Comparison of ENCODE assay signal across 21 cellular contexts in genomic region chr18:40250218-40250617, GRCh38.
A peak's percentile ranks its signal among the peaks of the same experiment; 100 is the strongest.
DNase-seq lines count a peak whose midpoint lies in the region; ATAC-seq and TF ChIP-seq lines count a peak whose summit lies in the region.
"Had no signal": no experiment of that assay in that cellular context is flagged by ENCODE, and none has a peak within 500 bp of the region (broad histone marks: within the 10 kb centered on the region; RNA-seq: fewer than 3 reads in every experiment).

No MANE protein-coding gene starts in this region.

- 0 out of 4 replicates have a peak overlapping the region, but pooled peaks of 1 of the 2 experiments have one; percentile 9 for H4K8ac ChIP-seq in IMR-90 (ENCODE audit: low read depth in 2 of 2, low read length in 2 of 2)

- H3K9me3 ChIP-seq in IMR-90 (ENCODE audit: control insufficient read depth, insufficient read depth, low read length): peaks cover 3% of the 10 kb centered on the region; the same call in 1 of the 2 replicates
- no peaks in the 10 kb centered on the region for H3K9me3 ChIP-seq in fibroblast of lung (ENCODE audit: control insufficient read depth, insufficient read depth, low read depth, low read length)
- H3K9me3 ChIP-seq: SJCRH30 had no signal

- TF ChIP-seq POLR2A in IMR-90 (IDR thresholded peaks at IDR 0.05; ENCODE audit: low read depth, low read length): no peak

- no peak overlapping the region for H4K91ac ChIP-seq in IMR-90 (ENCODE audit: insufficient read depth, low read depth, low read length)

- in situ Hi-C loops in IMR-90 (cut with MboI; ENCODE audit: low sequenced_read_pairs): no loop called here

- no peaks in the 10 kb centered on the region for H3K27me3 ChIP-seq in IMR-90 (ENCODE audit: control insufficient read depth, insufficient read depth, low read length)
- no peaks in the 10 kb centered on the region for H3K27me3 ChIP-seq in fibroblast of lung (ENCODE audit: control insufficient read depth, insufficient read depth, low read length)
- H3K27me3 ChIP-seq: SJCRH30 had no signal

- ATAC-seq in IMR-90 (ENCODE audit: low read depth): no peak
- ATAC-seq: HCT116 had no signal

- H3K56ac ChIP-seq in IMR-90 (ENCODE audit: extremely low read depth, insufficient read depth, low read length): no peak overlapping the region

- peak overlapping the region; percentile 76; the same call in 1 of the 3 replicates for H2BK15ac ChIP-seq in IMR-90 (ENCODE audit: low read depth, low read length)

- peak overlapping the region; percentile 29; the same call in 1 of the 2 replicates for H3K4ac ChIP-seq in IMR-90 (ENCODE audit: low read depth, low read length)

- no peaks in the 10 kb centered on the region for H3K79me1 ChIP-seq in IMR-90 (ENCODE audit: low read depth in 1 of 2, low read length in 2 of 2)

- H2AK5ac ChIP-seq in IMR-90 (ENCODE audit: low read depth, low read length): no peak overlapping the region; the same call in 1 of the 2 replicates

- H2AFZ ChIP-seq in IMR-90 (replicated peaks; ENCODE audit: low read length, poor library complexity) (peak overlapping the region; percentile 13), fibroblast of lung (ENCODE audit: low read length) (no peak overlapping the region)
- H2AFZ ChIP-seq: GM23248 had no signal

- intact Hi-C loops in IMR-90 (cut with micrococcal nuclease): no loop called here

- no peak overlapping the region; the same call in 1 of the 2 replicates for H4K5ac ChIP-seq in IMR-90 (ENCODE audit: low read depth, low read length)

- TF ChIP-seq CTCF in IMR-90 (conservative IDR thresholded peaks at IDR 0.05; ENCODE audit: low read depth, low read length): no peak
- no peak for TF ChIP-seq CTCF in fibroblast of lung (conservative IDR thresholded peaks at IDR 0.05 in 1 of 2, IDR thresholded peaks at IDR 0.05 in 1 of 2; ENCODE audit: low read depth in 1 of 2, low read length in 2 of 2)

- H3K14ac ChIP-seq in IMR-90 (replicated peaks; ENCODE audit: low read depth, low read length): peak overlapping the region; percentile 21; the same call in 1 of the 2 replicates

- H3K27ac ChIP-seq in IMR-90 (ENCODE audit: insufficient read depth, low read length) (peak overlapping the region; percentile 35; the same call in 1 of the 2 replicates), fibroblast of lung (ENCODE audit: insufficient read depth, low read length) (no peak overlapping the region)
- H3K27ac ChIP-seq: GM23248, HL-60, SJCRH30 had no signal

- DNase-seq in DMS53 (lab: John Stamatoyannopoulos, UW): peak; percentile 54
- DNase-seq in IMR-90: no peak
- peak; percentile 3 to 25 for DNase-seq in fibroblast of lung (ENCODE audit: low read depth in 2 of 2)
- DNase-seq in occipital lobe (lab: John Stamatoyannopoulos, UW): peak; percentile 13
- no peak for DNase-seq in midbrain (lab: John Stamatoyannopoulos, UW)
- DNase-seq in SHP77 treated with DMSO at 0.1 percent for 48 hours (lab: John Stamatoyannopoulos, UW): no peak
- no peak for DNase-seq in GM19240 (ENCODE audit: insufficient read length, low spot score)
- DNase-seq: COR-L47; DMS79 treated with DMSO at 0.1 percent for 48 hours; GM23248; MV-4-11; NCI-H1417 treated with DMSO at 0.1 percent for 48 hours; NCI-H2029; NCI-H2227 treated with DMSO at 0.1 percent for 48 hours; NCI-H524 treated with DMSO at 0.1 percent for 48 hours; NK-92 treated with Interleukin-12 subunit alpha and Interleukin-12 subunit beta, amount 100 ng/mL, for 24 hours; OCI-M1; RPMI8226; SJCRH30 had no signal

- TF ChIP-seq RAD21 in IMR-90 (IDR thresholded peaks at IDR 0.05; ENCODE audit: low read length): no peak

- CTCF ChIA-PET in IMR-90 (lab: Yijun Ruan, JAX): no interaction called here

- H3K4me1 ChIP-seq in IMR-90 (ENCODE audit: control insufficient read depth, insufficient read depth, low read length) (no peaks in the 10 kb centered on the region), fibroblast of lung (ENCODE audit: control insufficient read depth, extremely low read depth, insufficient read depth, low read length) (no peaks in the 10 kb centered on the region)
- H3K4me1 ChIP-seq: SJCRH30 had no signal

- no TSS peak for BruUV-seq in IMR-90 (replicated peaks; lab: Mats Ljungman, UMichigan)

- peak overlapping the region; percentile 81; the same call in 1 of the 2 replicates for H2BK120ac ChIP-seq in IMR-90 (ENCODE audit: low read depth, low read length)

- no peak overlapping the region for H2AK9ac ChIP-seq in IMR-90 (replicated peaks; ENCODE audit: low read depth, low read length, poor library complexity)

- dilution Hi-C loops in IMR-90 (cut with HindIII; ENCODE audit: low sequenced_read_pairs, unreplicated experiment): no loop called here

- H3K9ac ChIP-seq in IMR-90 (ENCODE audit: low read depth, low read length) (no peak overlapping the region), fibroblast of lung (ENCODE audit: insufficient read depth, low read length) (no peak overlapping the region)
- H3K9ac ChIP-seq: GM23248 had no signal

- no CpG with 5 or more reads among the region's 1 CpG for WGBS in IMR-90 (ENCODE audit: extremely low coverage in 2 of 2, insufficient read length in 1 of 2), 2 experiments

- peak overlapping the region; percentile 33; the same call in 1 of the 2 replicates for H2BK20ac ChIP-seq in IMR-90 (ENCODE audit: low read depth, low read length)

- no peaks in the 10 kb centered on the region for H4K20me1 ChIP-seq in IMR-90 (ENCODE audit: insufficient read depth, low read length)
- no peaks in the 10 kb centered on the region for H4K20me1 ChIP-seq in fibroblast of lung (ENCODE audit: control insufficient read depth, extremely low read depth, insufficient read depth, low read length)

- no peaks in the 10 kb centered on the region for H3K9me1 ChIP-seq in IMR-90 (ENCODE audit: insufficient read depth, low read length)

- H3K79me2 ChIP-seq in fibroblast of lung (ENCODE audit: control insufficient read depth, insufficient read depth, low read length): no peaks in the 10 kb centered on the region

- H3K4me3 ChIP-seq in IMR-90 (ENCODE audit: insufficient read depth, low read depth, low read length) (no peak overlapping the region), fibroblast of lung (replicated peaks in 1 of 4; ENCODE audit: control extremely low read depth in 1 of 4, insufficient read depth in 1 of 4, low read depth in 3 of 4, low read length in 4 of 4) (no peak overlapping the region)
- H3K4me3 ChIP-seq: GM23248, SJCRH30 had no signal

- no peak overlapping the region for H2BK5ac ChIP-seq in IMR-90 (ENCODE audit: low read depth, low read length, poor library complexity, severe bottlenecking)

- POLR2A ChIA-PET in IMR-90 (lab: Charles Lee; ENCODE audit: unreplicated experiment): no interaction called here

- H3K23ac ChIP-seq in IMR-90 (ENCODE audit: low read depth, low read length): no peak overlapping the region

- H3K18ac ChIP-seq in IMR-90 (ENCODE audit: low read depth, low read length): peak overlapping the region; percentile 18

- H3K36me3 ChIP-seq in IMR-90 (ENCODE audit: control insufficient read depth, insufficient read depth, low read length): no peaks in the 10 kb centered on the region
- H3K36me3 ChIP-seq in fibroblast of lung (ENCODE audit: control insufficient read depth, insufficient read depth, low read length): no peaks in the 10 kb centered on the region
- H3K36me3 ChIP-seq: SJCRH30 had no signal

- no peak overlapping the region for H3K4me2 ChIP-seq in IMR-90 (ENCODE audit: low read depth, low read length)
- H3K4me2 ChIP-seq in fibroblast of lung (ENCODE audit: extremely low read depth, insufficient read depth, low read length): no peak overlapping the region

TF ChIP-seq in IMR-90, 13 proteins besides CTCF, POLR2A, EP300 and RAD21:
- TF ChIP-seq RFX5 (IDR thresholded peaks at IDR 0.05; ENCODE audit: low read depth, low read length) (no peak), CEBPB (IDR thresholded peaks at IDR 0.05; ENCODE audit: low read depth, low read length) (no peak)

Comparison
In these comparisons a context has a peak if more than half of its experiments do, and no peak if none do; other contexts are left out.
1. DNase-seq: peak in DMS53 (single experiment), fibroblast of lung (2 of 2) and occipital lobe (single experiment); none in IMR-90 (single experiment), midbrain (single experiment), SHP77 treated with DMSO at 0.1 percent for 48 hours (single experiment) and GM19240 (single experiment).